ENCODE assay signal across 9 cellular contexts in genomic region chr12:29073631-29074239, GRCh38.
DNase-seq lines count a peak whose midpoint lies in the region; ATAC-seq lines count a peak whose summit lies in the region.
"Had no signal": no experiment of that assay in that cellular context is flagged by ENCODE, and none has a peak within 500 bp of the region (broad histone marks: within the 10 kb centered on the region; RNA-seq: fewer than 3 reads in every experiment).

No MANE protein-coding gene starts in this region.

- DNase-seq in CD1c-positive myeloid dendritic cell (ENCODE audit: extremely low spot score): peak; percentile 65
- DNase-seq in NCI-H345 (lab: John Stamatoyannopoulos, UW): peak; percentile 15
- peak; percentile 64 for DNase-seq in amniotic stem cell (lab: John Stamatoyannopoulos, UW)
- peak; percentile 9 to 39 (median 21) for DNase-seq in immature natural killer cell
- DNase-seq in stromal cell of bone marrow (ENCODE audit: low read depth): peak; percentile 38
- no peak for DNase-seq in NCI-H1048 (lab: John Stamatoyannopoulos, UW)

- H3K4me3 Mint-ChIP-seq in immature natural killer cell: no peak overlapping the region
- H3K4me3 Mint-ChIP-seq: T-helper 1 cell treated with Interleukin-12 subunit alpha and Interleukin-12 subunit beta and Interleukin-4 antibody, amounts not matched to agents 30 μg/mL and 1 μg/mL, for 36 hours had no signal

- no peaks in the 10 kb centered on the region for H3K36me3 Mint-ChIP-seq in immature natural killer cell

- no peaks in the 10 kb centered on the region for H3K4me1 Mint-ChIP-seq in immature natural killer cell

- no peaks in the 10 kb centered on the region for H3K9me3 Mint-ChIP-seq in immature natural killer cell
- H3K9me3 Mint-ChIP-seq: T-helper 1 cell treated with Interleukin-12 subunit alpha and Interleukin-12 subunit beta and Interleukin-4 antibody, amounts not matched to agents 30 μg/mL and 1 μg/mL, for 36 hours had no signal

- ATAC-seq in GM18517 (IDR thresholded peaks at IDR 0.05; ENCODE audit: unreplicated experiment) (peak; percentile 90), HG03097 (IDR thresholded peaks at IDR 0.05; ENCODE audit: low FRiP score, unreplicated experiment) (peak; percentile 78)

- peaks cover 0 to 8% (median 2%) of the 10 kb centered on the region in 3 donors for H3K27me3 Mint-ChIP-seq in immature natural killer cell (ENCODE audit: low read depth in 3 of 3)

- H3K27ac Mint-ChIP-seq in immature natural killer cell: no peak overlapping the region
- H3K27ac Mint-ChIP-seq: T-helper 1 cell treated with Interleukin-12 subunit alpha and Interleukin-12 subunit beta and Interleukin-4 antibody, amounts not matched to agents 30 μg/mL and 1 μg/mL, for 36 hours had no signal
